1 cellular context compared by ENCODE assay signal in genomic region chr4:184826315-184827266, GRCh38.
TF ChIP-seq lines count a peak whose summit lies in the region.

No MANE protein-coding gene starts in this region.

TF ChIP-seq in neural cell, 6 proteins besides CTCF, POLR2A, EP300 and RAD21 (continued from another document):
- no peak for TF ChIP-seq SMC3 (conservative IDR thresholded peaks at IDR 0.05; ENCODE audit: poor library complexity)
- TF ChIP-seq MXI1 (conservative IDR thresholded peaks at IDR 0.05; ENCODE audit: poor library complexity, severe bottlenecking), result no peak
